In the genomic region with DNA sequence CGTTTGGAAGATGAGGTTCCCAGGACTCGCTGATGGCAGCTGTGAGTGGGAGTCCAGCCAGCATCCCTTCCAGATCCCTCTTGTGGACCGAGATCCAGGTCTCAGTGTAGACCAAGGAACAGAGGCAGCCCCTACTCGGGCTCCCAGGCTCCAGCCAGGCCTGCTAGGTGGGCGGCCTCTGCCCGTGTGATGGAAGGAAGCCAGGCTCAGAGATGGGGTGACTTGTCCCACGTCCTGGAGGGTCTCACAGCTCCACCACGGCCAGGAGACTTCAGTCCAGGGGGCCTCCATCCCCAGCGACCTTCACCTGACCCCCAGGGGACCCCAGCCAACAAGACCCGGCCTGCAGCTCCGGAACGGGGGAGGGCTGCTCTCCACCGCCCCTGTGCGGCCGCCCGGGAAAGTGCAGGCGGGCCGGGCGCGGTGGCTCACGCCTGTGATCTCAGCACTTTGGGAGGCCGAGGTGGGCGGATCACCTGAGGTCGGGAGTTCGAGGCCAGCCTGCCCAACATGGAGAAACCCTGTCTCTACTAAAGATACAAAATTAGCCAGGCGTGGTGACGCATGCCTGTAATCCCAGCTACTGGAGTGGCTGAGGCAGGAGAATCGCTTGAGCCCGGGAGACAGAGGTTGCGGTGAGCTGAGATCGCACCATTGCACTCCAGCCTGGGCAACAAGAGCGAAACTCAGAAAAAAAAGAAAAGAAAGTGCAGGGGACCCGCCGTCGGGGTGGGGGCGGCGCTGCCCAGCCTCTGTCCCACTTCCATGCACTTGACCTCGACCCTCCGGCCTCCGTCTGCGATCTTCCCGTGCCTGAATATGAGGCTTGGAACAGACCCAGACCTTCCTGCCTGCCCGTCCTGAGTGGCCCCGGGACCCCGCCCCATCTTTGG, we compare ENCODE assay signal across 9 cellular contexts. TPM values are rescaled to one million over a fixed set of nuclear protein-coding genes. Genes with fewer than 3 reads are reported as not detected.
DNase-seq lines count a peak whose midpoint lies in the region; ATAC-seq and TF ChIP-seq lines count a peak whose summit lies in the region.
"Had no signal": no experiment of that assay in that cellular context is flagged by ENCODE, and none has a peak within 500 bp of the region (broad histone marks: within the 10 kb centered on the region; RNA-seq: fewer than 3 reads in every experiment).

No MANE protein-coding gene starts in this region.

- H3K9ac ChIP-seq in parathyroid adenoma = no peak overlapping the region

- ATAC-seq in HG02678 (IDR thresholded peaks at IDR 0.05; ENCODE audit: unreplicated experiment) (no peak), HG03354 (IDR thresholded peaks at IDR 0.05; ENCODE audit: poor library complexity, severe bottlenecking, unreplicated experiment) (no peak)

- no peak overlapping the region for H2AFZ ChIP-seq in parathyroid adenoma

- intact Hi-C loops in esophagus squamous epithelium (cut with DNase I) = no loop called here

- TF ChIP-seq CTCF in esophagus squamous epithelium (IDR thresholded peaks at IDR 0.05) = peak; percentile 30 to 83 (median 58)
- peak; percentile 79 for TF ChIP-seq CTCF in parathyroid adenoma (IDR thresholded peaks at IDR 0.05)

- peaks cover 7 to 59% (median 11%) of the 10 kb centered on the region in 4 donors for H3K27me3 ChIP-seq in esophagus squamous epithelium
- no peaks in the 10 kb centered on the region for H3K27me3 ChIP-seq in parathyroid adenoma (ENCODE audit: control insufficient read depth, insufficient read depth, low read length)

- H3K27ac ChIP-seq in esophagus squamous epithelium = no peak overlapping the region
- peak overlapping the region; percentile 24 for H3K27ac ChIP-seq in parathyroid adenoma

- DNase-seq in COLO668 (lab: John Stamatoyannopoulos, UW; ENCODE audit: unreplicated experiment) (peak; percentile 39), HT1080 (ENCODE audit: low read depth) (peak; percentile 40), esophagus squamous epithelium (lab: John Stamatoyannopoulos, UW) (no peak), SKM-1 treated with dmso at 0.1 percent for 144 hours (lab: John Stamatoyannopoulos, UW; ENCODE audit: unreplicated experiment) (no peak)
- peak; percentile 42 for DNase-seq in activated CD4-positive, alpha-beta T cell treated with anti-CD3 and anti-CD28 coated beads, Interleukin-2, amount 50 U/mL, for 1 hour

- no peak overlapping the region for H3K4me3 ChIP-seq in esophagus squamous epithelium
- H3K4me3 ChIP-seq in parathyroid adenoma (ENCODE audit: low read depth, low read length) = no peak overlapping the region

- no peak overlapping the region for H3K4me2 ChIP-seq in parathyroid adenoma (ENCODE audit: low read length)

- no peak for TF ChIP-seq POLR2A in esophagus squamous epithelium (IDR thresholded peaks at IDR 0.05)

- no peaks in the 10 kb centered on the region for H3K79me2 ChIP-seq in parathyroid adenoma

- no peaks in the 10 kb centered on the region for H3K36me3 ChIP-seq in esophagus squamous epithelium
- no peaks in the 10 kb centered on the region for H3K36me3 ChIP-seq in parathyroid adenoma (ENCODE audit: control insufficient read depth, insufficient read depth, low read length)

- H3K9me3 ChIP-seq in esophagus squamous epithelium (no peaks in the 10 kb centered on the region), parathyroid adenoma (ENCODE audit: control insufficient read depth, low read length) (no peaks in the 10 kb centered on the region)

- 14 to 31% methylated on average over 15 of the region's 45 CpGs for WGBS in esophagus squamous epithelium, 2 donors

- peaks cover 4 to 38% (median 13%) of the 10 kb centered on the region in 3 donors for H3K4me1 ChIP-seq in esophagus squamous epithelium
- H3K4me1 ChIP-seq in parathyroid adenoma = peaks cover 2% of the 10 kb centered on the region

RNA-seq across cellular contexts. Expression of gene MADCAM1, which starts 0.6 kb away (rescaled TPM):
- not detected in 2 replicates for total RNA-seq in HT1080 (2014; rRNA removed; shearing (Covaris generic))
- not detected in 2 replicates for polyA plus RNA-seq in HT1080 (2015; cell fraction: cytosol; rRNA removed)
- 0.79 and 1.0 TPM in 2 replicates for polyA plus RNA-seq in HT1080 (2015; cell fraction: nucleus; rRNA removed)
- under 1 TPM in 2 of 4 donors, not detected in 2; 0.19 to 0.40 TPM for total RNA-seq in esophagus squamous epithelium
- total RNA-seq: mononuclear cell had no signal

RNA-seq across cellular contexts. Expression of gene TPGS1, which starts 11.6 kb away (rescaled TPM):
- total RNA-seq in HT1080 (2014; rRNA removed; shearing (Covaris generic)) = 40.7 and 48.2 TPM in 2 replicates
- 24.0 and 37.4 TPM in 2 replicates for polyA plus RNA-seq in HT1080 (2015; cell fraction: cytosol; rRNA removed)
- polyA plus RNA-seq in HT1080 (2015; cell fraction: nucleus; rRNA removed) = 20.6 and 23.8 TPM in 2 replicates
- 10 to 100 TPM; 29.3 to 46.7 (median 35.6) TPM for total RNA-seq in esophagus squamous epithelium

RNA-seq across cellular contexts. Expression of gene SHC2, which starts 34.9 kb away (rescaled TPM):
- 0.03 TPM in 1 of 2 replicates, not detected in the other for total RNA-seq in HT1080 (2014; rRNA removed; shearing (Covaris generic))
- 0.03 TPM in 1 of 2 replicates, not detected in the other for polyA plus RNA-seq in HT1080 (2015; cell fraction: cytosol; rRNA removed)
- polyA plus RNA-seq in HT1080 (2015; cell fraction: nucleus; rRNA removed) = 0.25 and 0.49 TPM in 2 replicates
- 10 to 100 TPM in 1 of 4 donors, 1 to 10 TPM in 3; 1.1 to 10.2 (median 4.7) TPM for total RNA-seq in esophagus squamous epithelium

RNA-seq across cellular contexts. Expression of gene CDC34, which starts 35.9 kb away (rescaled TPM):
- total RNA-seq in HT1080 (2014; rRNA removed; shearing (Covaris generic)) = 107 and 110 TPM in 2 replicates
- 51.4 and 65.4 TPM in 2 replicates for polyA plus RNA-seq in HT1080 (2015; cell fraction: cytosol; rRNA removed)
- polyA plus RNA-seq in HT1080 (2015; cell fraction: nucleus; rRNA removed) = 31.6 and 41.6 TPM in 2 replicates
- 10 to 100 TPM; 33.5 to 53.5 (median 34.5) TPM for total RNA-seq in esophagus squamous epithelium

RNA-seq across cellular contexts. Expression of gene GZMM, which starts 48.2 kb away (rescaled TPM):
- not detected in 2 replicates for total RNA-seq in HT1080 (2014; rRNA removed; shearing (Covaris generic))
- not detected in 2 replicates for polyA plus RNA-seq in HT1080 (2015; cell fraction: cytosol; rRNA removed)
- polyA plus RNA-seq in HT1080 (2015; cell fraction: nucleus; rRNA removed) = not detected in 2 replicates
- under 1 TPM in 3 of 4 donors, not detected in 1; 0.48 to 0.95 (median 0.57) TPM for total RNA-seq in esophagus squamous epithelium

Comparison
In these comparisons a context has a peak if more than half of its experiments do, and no peak if none do; other contexts are left out.
1. DNase-seq: peak in COLO668 (single experiment), HT1080 (single experiment) and activated CD4-positive, alpha-beta T cell treated with anti-CD3 and anti-CD28 coated beads, Interleukin-2, amount 50 U/mL, for 1 hour (single experiment); none in esophagus squamous epithelium (single experiment) and SKM-1 treated with dmso at 0.1 percent for 144 hours (single experiment).